1 cellular context compared by ENCODE assay signal in genomic region chr12:120368789-120369475, GRCh38.
TF ChIP-seq lines count a peak whose summit lies in the region.

Gene MSI1 (minus strand): TSS chr12:120369164. CDS start chr12:120369091, 73 bp downstream.

TF ChIP-seq in WTC11, 78 proteins besides CTCF, POLR2A, EP300 and RAD21 (continued from another document):
- TF ChIP-seq, protein P1, sequence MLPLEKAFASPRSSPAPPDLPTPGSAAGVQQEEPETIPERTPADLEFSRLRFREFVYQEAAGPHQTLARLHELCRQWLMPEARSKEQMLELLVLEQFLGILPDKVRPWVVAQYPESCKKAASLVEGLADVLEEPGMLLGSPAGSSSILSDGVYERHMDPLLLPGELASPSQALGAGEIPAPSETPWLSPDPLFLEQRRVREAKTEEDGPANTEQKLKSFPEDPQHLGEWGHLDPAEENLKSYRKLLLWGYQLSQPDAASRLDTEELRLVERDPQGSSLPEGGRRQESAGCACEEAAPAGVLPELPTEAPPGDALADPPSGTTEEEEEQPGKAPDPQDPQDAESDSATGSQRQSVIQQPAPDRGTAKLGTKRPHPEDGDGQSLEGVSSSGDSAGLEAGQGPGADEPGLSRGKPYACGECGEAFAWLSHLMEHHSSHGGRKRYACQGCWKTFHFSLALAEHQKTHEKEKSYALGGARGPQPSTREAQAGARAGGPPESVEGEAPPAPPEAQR (CRISPR knock-in tag; IDR thresholded peaks at IDR 0.05): no peak
TF ChIP-seq in WTC11: peak in this region for 1.
